In genomic region chr7:151518781-151519044, GRCh38 we compare ENCODE assay signal across 8 cellular contexts. TPM values are rescaled to one million over a fixed set of nuclear protein-coding genes. Genes with fewer than 3 reads are reported as not detected.
DNase-seq lines count a peak whose midpoint lies in the region; ATAC-seq, FAIRE-seq and TF ChIP-seq lines count a peak whose summit lies in the region.

No MANE protein-coding gene starts in this region.

- WGBS in pancreas, 2 donors = 1% methylated on average over 11 of the region's 11 CpGs

- peaks cover 60% of the 10 kb centered on the region for H3K79me2 ChIP-seq in OCI-LY3 (ENCODE audit: low read length)

- DNase-seq in Daoy (ENCODE audit: low read depth) (peak; percentile 25), epithelial cell of proximal tubule (ENCODE audit: low read depth) (no peak), pancreas (no peak), NCI-H187 (lab: John Stamatoyannopoulos, UW) (no peak), HK-2 (ENCODE audit: unreplicated experiment) (no peak), NCI-H2081 (lab: John Stamatoyannopoulos, UW) (no peak)

- no peaks in the 10 kb centered on the region for H3K27me3 ChIP-seq in OCI-LY3 (ENCODE audit: low read depth, low read length)
- H3K27me3 ChIP-seq in pancreas = no peaks in the 10 kb centered on the region

- no peak for FAIRE-seq in pancreas (lab: Jason Lieb, UNC)

- peaks cover 12% of the 10 kb centered on the region for H3K36me3 ChIP-seq in OCI-LY3 (replicated peaks; ENCODE audit: low read depth, low read length)
- H3K36me3 ChIP-seq in pancreas = no peaks in the 10 kb centered on the region

- peaks cover 50% of the 10 kb centered on the region for H4K20me1 ChIP-seq in OCI-LY3 (ENCODE audit: insufficient read depth, low read length)

- intact Hi-C loops in pancreas (cut with DNase I) = no loop called here

- H3K4me2 ChIP-seq in OCI-LY3 (ENCODE audit: low read length) = peak overlapping the region; percentile 75

- peak overlapping the region; percentile 89 for H3K9ac ChIP-seq in OCI-LY3 (ENCODE audit: low read length)

- H3K9me3 ChIP-seq in OCI-LY3 (ENCODE audit: insufficient read depth, low read length) = no peaks in the 10 kb centered on the region
- H3K9me3 ChIP-seq in pancreas = peaks cover 0 to 2% (median 0%) of the 10 kb centered on the region in 4 donors

- H3K27ac ChIP-seq in OCI-LY3 (ENCODE audit: low read length) (peak overlapping the region; percentile 73), pancreas (peak overlapping the region; percentile 92 to 98 (median 98))

- ATAC-seq in pancreas (no peak), HG03469 (IDR thresholded peaks at IDR 0.05; ENCODE audit: unreplicated experiment) (no peak)

- peak overlapping the region; percentile 98 for H3K4me3 ChIP-seq in OCI-LY3 (ENCODE audit: low read length)
- peak overlapping the region; percentile 92 for H3K4me3 ChIP-seq in epithelial cell of proximal tubule (ENCODE audit: low read depth, low read length)
- peak overlapping the region; percentile 56 to 87 (median 71) for H3K4me3 ChIP-seq in pancreas

- H3K4me1 ChIP-seq in OCI-LY3 (ENCODE audit: low read length) = peaks cover 13% of the 10 kb centered on the region
- peaks cover 0 to 37% (median 4%) of the 10 kb centered on the region in 3 donors for H3K4me1 ChIP-seq in pancreas

- H2AFZ ChIP-seq in OCI-LY3 (ENCODE audit: low read depth, low read length) = no peak overlapping the region

- TF ChIP-seq CTCF in OCI-LY3 (IDR thresholded peaks at IDR 0.05; ENCODE audit: low read depth, low read length) (no peak), epithelial cell of proximal tubule (conservative IDR thresholded peaks at IDR 0.05; ENCODE audit: low read depth, low read length) (no peak), pancreas (IDR thresholded peaks at IDR 0.05) (no peak)

RNA-seq across cellular contexts. Expression of gene RHEB, which starts 1.0 kb away (rescaled TPM):
- 307 and 426 TPM in 2 replicates for total RNA-seq in Daoy (2014; rRNA removed; shearing (Covaris generic))
- total RNA-seq in epithelial cell of proximal tubule = 130 and 157 TPM in 2 replicates
- total RNA-seq in pancreas = 10 to 100 TPM; 28.6 to 48.1 (median 35.8) TPM
- 10 to 100 TPM; 32.9 to 65.9 TPM for polyA plus RNA-seq in pancreas
